ENCODE assay signal across 21 cellular contexts in genomic region chr20:51187318-51187717, GRCh38.
"Had no signal": no experiment of that assay in that cellular context is flagged by ENCODE, and none has a peak within 500 bp of the region (broad histone marks: within the 10 kb centered on the region; RNA-seq: fewer than 3 reads in every experiment).

No MANE protein-coding gene starts in this region.

- DNase-seq: activated naive CD4-positive, alpha-beta T cell; activated T-cell treated with anti-CD3 and anti-CD28 coated beads, Interleukin-2, amount 50 U/mL, for 24 hours; adrenal gland; colonic mucosa; dorsolateral prefrontal cortex; gastrocnemius medialis; hypothalamus; left cardiac atrium; sigmoid colon; stimulated activated CD4-positive, alpha-beta T cell treated with anti-CD3 and anti-CD28 coated beads, Interleukin-15, amount 100 ng/mL, for 24 hours; stimulated activated CD8-positive, alpha-beta memory T cell treated with anti-CD3 and anti-CD28 coated beads, Interleukin-4, amount 100 ng/mL, for 48 hours; stimulated activated naive B cell treated with anti-CD40 and anti-IgM and Interleukin-4, amounts not matched to agents 10 μg/mL and 1 μg/mL and 100 μg/mL, for 72 hours; T-helper 1 cell; trophoblast cell had no signal

- H3K4me3 Mint-ChIP-seq: activated naive CD8-positive, alpha-beta T cell; activated T-cell treated with anti-CD3 and anti-CD28 coated beads, Interleukin-2, amount 50 U/mL, for 24 hours; central memory CD8-positive, alpha-beta T cell; stimulated activated naive B cell treated with anti-CD40 and anti-IgM and Interleukin-4, amounts not matched to agents 10 μg/mL and 1 μg/mL and 100 μg/mL, for 72 hours had no signal

- H3K36me3 Mint-ChIP-seq: activated naive CD8-positive, alpha-beta T cell; stimulated activated naive B cell treated with anti-CD40 and anti-IgM and Interleukin-4, amounts not matched to agents 10 μg/mL and 1 μg/mL and 100 μg/mL, for 72 hours had no signal

- H3K4me3 ChIP-seq: adrenal gland, ascending aorta, breast epithelium, colonic mucosa, dorsolateral prefrontal cortex, esophagus muscularis mucosa, gastrocnemius medialis, sigmoid colon, smooth muscle cell had no signal

- H3K9me3 ChIP-seq: adrenal gland, ascending aorta, breast epithelium, colonic mucosa, esophagus muscularis mucosa, gastrocnemius medialis, sigmoid colon had no signal

- H3K27ac Mint-ChIP-seq: activated naive CD8-positive, alpha-beta T cell; activated T-cell treated with anti-CD3 and anti-CD28 coated beads, Interleukin-2, amount 50 U/mL, for 24 hours; activated T-helper 2 cell treated with anti-CD3 and anti-CD28 coated beads, Interferon-gamma antibody, Interleukin-2, Interleukin-4, amounts not matched to agents 10 μg/mL and 5 μg/mL and 100 μg/mL, durations not matched to agents 14 hours and 24 hours and 36 hours; stimulated activated naive B cell treated with anti-CD40 and anti-IgM and Interleukin-4, amounts not matched to agents 10 μg/mL and 1 μg/mL and 100 μg/mL, for 72 hours had no signal

- ATAC-seq: gastrocnemius medialis; left cardiac atrium; stimulated activated naive B cell treated with anti-CD40 and anti-IgM and Interleukin-4, amounts not matched to agents 10 μg/mL and 1 μg/mL and 100 μg/mL, for 72 hours had no signal

- H3K9me3 Mint-ChIP-seq: activated T-cell treated with anti-CD3 and anti-CD28 coated beads, Interleukin-2, amount 50 U/mL, for 24 hours; activated T-helper 2 cell treated with anti-CD3 and anti-CD28 coated beads, Interferon-gamma antibody, Interleukin-2, Interleukin-4, amounts not matched to agents 10 μg/mL and 5 μg/mL and 100 μg/mL, durations not matched to agents 14 hours and 24 hours and 36 hours; central memory CD8-positive, alpha-beta T cell; stimulated activated naive B cell treated with anti-CD40 and anti-IgM and Interleukin-4, amounts not matched to agents 10 μg/mL and 1 μg/mL and 100 μg/mL, for 72 hours had no signal

- H3K36me3 ChIP-seq: adrenal gland, ascending aorta, breast epithelium, colonic mucosa, esophagus muscularis mucosa, gastrocnemius medialis, sigmoid colon had no signal

- H3K27me3 ChIP-seq: ascending aorta, breast epithelium, colonic mucosa, sigmoid colon had no signal

- H3K4me1 Mint-ChIP-seq: central memory CD8-positive, alpha-beta T cell had no signal

- H3K27ac ChIP-seq: adrenal gland, ascending aorta, breast epithelium, colonic mucosa, dorsolateral prefrontal cortex, esophagus muscularis mucosa, gastrocnemius medialis, sigmoid colon had no signal

- H3K4me1 ChIP-seq: adrenal gland, ascending aorta, breast epithelium, colonic mucosa, esophagus muscularis mucosa, gastrocnemius medialis, sigmoid colon had no signal
